ENCODE assay signal across 18 cellular contexts in genomic region chr9:130198501-130199179, GRCh38. TPM values are rescaled to one million over a fixed set of nuclear protein-coding genes. Genes with fewer than 3 reads are reported as not detected.
DNase-seq lines count a peak whose midpoint lies in the region; ATAC-seq and TF ChIP-seq lines count a peak whose summit lies in the region.
"Had no signal": no experiment of that assay in that cellular context is flagged by ENCODE, and none has a peak within 500 bp of the region (broad histone marks: within the 10 kb centered on the region; RNA-seq: fewer than 3 reads in every experiment).

No MANE protein-coding gene starts in this region.

- H3K4me3 Mint-ChIP-seq in H9: no peak overlapping the region
- H3K4me3 Mint-ChIP-seq in WTC11: no peak overlapping the region
- no peak overlapping the region for H3K4me3 Mint-ChIP-seq in CD4-positive, alpha-beta memory T cell
- H3K4me3 Mint-ChIP-seq: activated CD4-positive, alpha-beta T cell treated with anti-CD3 and anti-CD28 coated beads, Interleukin-2, amount 10 ng/mL, durations not matched to agents 24 days and 14 days; activated naive CD8-positive, alpha-beta T cell treated with anti-CD3 and anti-CD28 coated beads, Interleukin-2, amount 50 U/mL, for 24 hours; memory B cell had no signal

- H3K27ac Mint-ChIP-seq in H9 (peak overlapping the region in 2 of 3 experiments; percentile 19 to 29; a peak in 3 of 7 replicates), WTC11 (peak overlapping the region; percentile 45; the same call in 1 of the 2 replicates)
- peak overlapping the region in 2 of 7 donors; percentile 42 to 78 for H3K27ac Mint-ChIP-seq in CD4-positive, alpha-beta memory T cell
- H3K27ac Mint-ChIP-seq: activated CD4-positive, alpha-beta T cell treated with anti-CD3 and anti-CD28 coated beads, Interleukin-2, amount 10 ng/mL, durations not matched to agents 24 days and 14 days; activated naive CD8-positive, alpha-beta T cell treated with anti-CD3 and anti-CD28 coated beads, Interleukin-2, amount 50 U/mL, for 24 hours; memory B cell had no signal

- no peak overlapping the region for H3K56ac ChIP-seq in H9 (ENCODE audit: insufficient read length, low read depth, low read length)

- no peak for TF ChIP-seq EP300 in esophagus muscularis mucosa (IDR thresholded peaks at IDR 0.05)

- H4K91ac ChIP-seq in H9 (ENCODE audit: insufficient read length, low read depth, low read length): no peak overlapping the region

- H2BK12ac ChIP-seq in H9 (ENCODE audit: insufficient read length, low read depth, low read length): no peak overlapping the region

- H2BK5ac ChIP-seq in H9 (ENCODE audit: insufficient read length, low read length): no peak overlapping the region

- H4K20me1 ChIP-seq in H9 (ENCODE audit: control insufficient read depth, insufficient read depth, insufficient read length): no peaks in the 10 kb centered on the region

- H3T11ph ChIP-seq in H9 (ENCODE audit: low read length): no peak overlapping the region

- H3K9ac ChIP-seq in H9 (ENCODE audit: extremely low read depth, insufficient read length, low read length): no peak overlapping the region

- no peak overlapping the region for H3K14ac ChIP-seq in H9 (ENCODE audit: insufficient read depth, low read length)

- no peak overlapping the region for H3K18ac ChIP-seq in H9 (ENCODE audit: insufficient read length, low read depth, low read length)

- peaks cover 0 to 10% (median 2%) of the 10 kb centered on the region in 4 donors for H3K36me3 ChIP-seq in esophagus muscularis mucosa
- no peaks in the 10 kb centered on the region for H3K36me3 ChIP-seq in prostate gland
- no peaks in the 10 kb centered on the region for H3K36me3 ChIP-seq in CD4-positive, alpha-beta memory T cell (ENCODE audit: insufficient read depth, low read length)

- intact Hi-C loops in esophagus muscularis mucosa (cut with DNase I): no loop called here
- intact Hi-C loops in prostate gland (cut with DNase I): no loop called here
- intact Hi-C loops in CD4-positive, alpha-beta memory T cell (cut with micrococcal nuclease): no loop called here

- H3K9me3 ChIP-seq in H9 (ENCODE audit: control insufficient read depth, low read depth, low read length) (no peaks in the 10 kb centered on the region), esophagus muscularis mucosa (no peaks in the 10 kb centered on the region), prostate gland (no peaks in the 10 kb centered on the region)
- H3K9me3 ChIP-seq in CD4-positive, alpha-beta memory T cell (ENCODE audit: control insufficient read depth in 1 of 2, low read length in 2 of 2): no peaks in the 10 kb centered on the region
- H3K9me3 ChIP-seq: psoas muscle had no signal

- H3K27me3 ChIP-seq in H9 (ENCODE audit: insufficient read depth, low read length): no peaks in the 10 kb centered on the region
- H3K27me3 ChIP-seq in esophagus muscularis mucosa: no peaks in the 10 kb centered on the region
- H3K27me3 ChIP-seq in prostate gland (replicated peaks; ENCODE audit: insufficient read depth): no peaks in the 10 kb centered on the region
- no peaks in the 10 kb centered on the region for H3K27me3 ChIP-seq in CD4-positive, alpha-beta memory T cell (ENCODE audit: insufficient read depth, low read length)

- CTCF ChIA-PET in WTC11 (lab: Charles Lee): interaction anchor here (0.5 kb wide), 1 partner anchor 24 kb away, joined by 3 read pairs; no protein-coding TSS in a partner anchor
- CTCF ChIA-PET in CD4-positive, alpha-beta memory T cell (lab: Charles Lee; ENCODE audit: partially characterized antibody): interaction anchor here (1.5 kb wide), 1 partner anchor 92 kb away, joined by 6 read pairs; no protein-coding TSS in a partner anchor

- no peaks in the 10 kb centered on the region for H3K9me3 Mint-ChIP-seq in H9
- no peaks in the 10 kb centered on the region for H3K9me3 Mint-ChIP-seq in WTC11
- no peaks in the 10 kb centered on the region for H3K9me3 Mint-ChIP-seq in CD4-positive, alpha-beta memory T cell
- H3K9me3 Mint-ChIP-seq: activated CD4-positive, alpha-beta T cell treated with anti-CD3 and anti-CD28 coated beads, Interleukin-2, amount 10 ng/mL, durations not matched to agents 24 days and 14 days; activated naive CD8-positive, alpha-beta T cell treated with anti-CD3 and anti-CD28 coated beads, Interleukin-2, amount 50 U/mL, for 24 hours; memory B cell had no signal

- H3K23me2 ChIP-seq in H9 (ENCODE audit: insufficient read length, low read depth, low read length, poor library complexity, severe bottlenecking): no peaks in the 10 kb centered on the region

- no CpG with 5 or more reads among the region's 12 CpGs for WGBS in H9 (ENCODE audit: extremely low coverage, insufficient read length, low lambda C conversion rate)
- 60% methylated on average over 7 of the region's 12 CpGs for WGBS in esophagus muscularis mucosa
- 64% methylated on average over 12 of the region's 12 CpGs for WGBS in prostate gland

- TF ChIP-seq CTCF in H9 (conservative IDR thresholded peaks at IDR 0.05) (no peak), WTC11 (IDR thresholded peaks at IDR 0.05) (no peak), esophagus muscularis mucosa (IDR thresholded peaks at IDR 0.05) (no peak), prostate gland (IDR thresholded peaks at IDR 0.05) (no peak)

- H3K27me3 Mint-ChIP-seq in H9 (ENCODE audit: low read depth): no peaks in the 10 kb centered on the region; the same call in none of the 2 replicates
- no peaks in the 10 kb centered on the region; the same call in 1 of the 2 replicates for H3K27me3 Mint-ChIP-seq in WTC11 (ENCODE audit: low read depth)
- H3K27me3 Mint-ChIP-seq in CD4-positive, alpha-beta memory T cell: no peaks in the 10 kb centered on the region
- H3K27me3 Mint-ChIP-seq: activated CD4-positive, alpha-beta T cell treated with anti-CD3 and anti-CD28 coated beads, Interleukin-2, amount 10 ng/mL, durations not matched to agents 24 days and 14 days; activated naive CD8-positive, alpha-beta T cell treated with anti-CD3 and anti-CD28 coated beads, Interleukin-2, amount 50 U/mL, for 24 hours had no signal

- H4K8ac ChIP-seq in H9 (replicated peaks; ENCODE audit: insufficient read length, low read depth, low read length): no peak overlapping the region

- POLR2A ChIA-PET in WTC11 (lab: Charles Lee): interaction anchor here (0.7 kb wide), 1 partner anchor 1489 kb away, joined by 3 read pairs; no protein-coding TSS in a partner anchor
- POLR2A ChIA-PET in CD4-positive, alpha-beta memory T cell (lab: Charles Lee; ENCODE audit: partially characterized antibody): no interaction called here

- H2BK15ac ChIP-seq in H9 (ENCODE audit: low read depth, low read length): no peak overlapping the region

- peaks cover 2% of the 10 kb centered on the region; the same call in 1 of the 2 replicates for H3K79me2 ChIP-seq in H9 (ENCODE audit: insufficient read depth, low read length)

- DNase-seq in H9 (no peak), WTC11 (ENCODE audit: low spot score) (no peak), esophagus muscularis mucosa (ENCODE audit: extremely low spot score) (no peak), prostate gland (ENCODE audit: low spot score) (no peak), 8988T (no peak), NCI-H345 treated with DMSO at 0.1 percent for 48 hours (lab: John Stamatoyannopoulos, UW; ENCODE audit: unreplicated experiment) (no peak), NCI-H1417 treated with DMSO at 0.1 percent for 48 hours (lab: John Stamatoyannopoulos, UW) (no peak)
- no peak for DNase-seq in CD4-positive, alpha-beta memory T cell
- DNase-seq: activated CD4-positive, alpha-beta T cell treated with anti-CD3 and anti-CD28 coated beads, Interleukin-2, amount 10 ng/mL, durations not matched to agents 24 days and 14 days; activated naive CD8-positive, alpha-beta T cell treated with anti-CD3 and anti-CD28 coated beads, Interleukin-2, amount 50 U/mL, for 24 hours; cerebellar nuclear complex; HCEC 1CT; islet precursor cell; NCI-H187 treated with DMSO at 0.1 percent for 48 hours; psoas muscle; stimulated activated CD4-positive, alpha-beta T cell treated with anti-CD3 and anti-CD28 coated beads, Interleukin-4, amount 100 ng/mL, for 24 hours had no signal

- H3K4me1 ChIP-seq in H9 (ENCODE audit: insufficient read depth, low read length) (no peaks in the 10 kb centered on the region), esophagus muscularis mucosa (peaks cover 17 to 88% (median 86%) of the 10 kb centered on the region in 4 donors), prostate gland (replicated peaks) (no peaks in the 10 kb centered on the region)
- H3K4me1 ChIP-seq in CD4-positive, alpha-beta memory T cell (ENCODE audit: insufficient read depth, low read length): no peaks in the 10 kb centered on the region
- H3K4me1 ChIP-seq: psoas muscle had no signal

- H3K4me1 Mint-ChIP-seq in H9 (peaks cover 21 to 22% of the 10 kb centered on the region in 2 experiments), WTC11 (peaks cover 17% of the 10 kb centered on the region)
- H3K4me1 Mint-ChIP-seq in CD4-positive, alpha-beta memory T cell: no peaks in the 10 kb centered on the region
- H3K4me1 Mint-ChIP-seq: activated CD4-positive, alpha-beta T cell treated with anti-CD3 and anti-CD28 coated beads, Interleukin-2, amount 10 ng/mL, durations not matched to agents 24 days and 14 days; activated naive CD8-positive, alpha-beta T cell treated with anti-CD3 and anti-CD28 coated beads, Interleukin-2, amount 50 U/mL, for 24 hours; memory B cell had no signal

- H3K4me3 ChIP-seq in esophagus muscularis mucosa (no peak overlapping the region), prostate gland (no peak overlapping the region)
- no peak overlapping the region for H3K4me3 ChIP-seq in CD4-positive, alpha-beta memory T cell (ENCODE audit: low read length in 2 of 2)
- H3K4me3 ChIP-seq: psoas muscle, smooth muscle cell had no signal

- H2BK20ac ChIP-seq in H9 (ENCODE audit: low read depth, low read length, poor library complexity, severe bottlenecking): no peak overlapping the region

- no peak overlapping the region for H3K4ac ChIP-seq in H9 (ENCODE audit: low read depth, low read length)

- peaks cover 4% of the 10 kb centered on the region for H3K79me1 ChIP-seq in H9 (ENCODE audit: insufficient read depth, low read depth, low read length, poor library complexity, severe bottlenecking)

- TF ChIP-seq POLR2A in esophagus muscularis mucosa (IDR thresholded peaks at IDR 0.05; ENCODE audit: low read depth) (no peak), prostate gland (IDR thresholded peaks at IDR 0.05) (no peak)

- peaks cover 0 to 2% (median 0%) of the 10 kb centered on the region in 3 experiments; a peak in 2 of 7 replicates for H3K36me3 Mint-ChIP-seq in H9 (ENCODE audit: insufficient read depth in 1 of 3, low read depth in 3 of 3)
- H3K36me3 Mint-ChIP-seq in WTC11: no peaks in the 10 kb centered on the region
- no peaks in the 10 kb centered on the region for H3K36me3 Mint-ChIP-seq in CD4-positive, alpha-beta memory T cell
- H3K36me3 Mint-ChIP-seq: memory B cell had no signal

- no peak overlapping the region for H2AK5ac ChIP-seq in H9 (ENCODE audit: insufficient read length, low read length)

- H2BK120ac ChIP-seq in H9 (ENCODE audit: low read depth, low read length, poor library complexity, severe bottlenecking): no peak overlapping the region

- H3K23ac ChIP-seq in H9 (ENCODE audit: insufficient read length, low read depth, low read length): no peak overlapping the region

- H2AFZ ChIP-seq in H9 (ENCODE audit: low read length): no peak overlapping the region

- no peak for ATAC-seq in WTC11
- ATAC-seq: activated naive CD8-positive, alpha-beta T cell treated with anti-CD3 and anti-CD28 coated beads, Interleukin-2, amount 50 U/mL, for 24 hours; psoas muscle had no signal

- H3K4me2 ChIP-seq in H9 (ENCODE audit: insufficient read depth, insufficient read length, low read length): no peak overlapping the region
- H3K4me2 ChIP-seq: smooth muscle cell had no signal

- no peak overlapping the region for H4K5ac ChIP-seq in H9 (ENCODE audit: insufficient read length, low read depth, low read length)

- H3K27ac ChIP-seq in H9 (ENCODE audit: insufficient read length, low read depth, low read length) (no peak overlapping the region), esophagus muscularis mucosa (replicated peaks in 1 of 4) (peak overlapping the region; percentile 95 to 97 (median 96)), prostate gland (peak overlapping the region; percentile 55 to 69)
- no peak overlapping the region for H3K27ac ChIP-seq in CD4-positive, alpha-beta memory T cell (ENCODE audit: low read depth, low read length)
- H3K27ac ChIP-seq: psoas muscle had no signal

RNA-seq across cellular contexts. Expression of gene NCS1, which starts 26.4 kb away (rescaled TPM):
- total RNA-seq in H9 (2021): 35.0 and 38.1 TPM in 2 replicates
- 31.8 to 32.6 TPM (median 32.4 TPM) in 3 replicates for total RNA-seq in WTC11 (2021)
- 100 to 1,000 TPM; 100 to 206 (median 122) TPM for total RNA-seq in esophagus muscularis mucosa
- total RNA-seq in prostate gland: 10 to 100 TPM; 19.1 to 28.5 TPM
- total RNA-seq in CD4-positive, alpha-beta memory T cell: under 1 TPM; 0.64 to 0.90 TPM
- polyA plus RNA-seq in CD4-positive, alpha-beta memory T cell: not detected

Comparison
In these comparisons a context has a peak if more than half of its experiments do, and no peak if none do; other contexts are left out.
1. H3K27ac ChIP-seq: peak in esophagus muscularis mucosa (4 of 4) and prostate gland (2 of 2); none in H9 (single experiment) and CD4-positive, alpha-beta memory T cell (single experiment).
2. RNA of gene NCS1, which starts 26.4 kb away (total RNA-seq): 100 to 206 TPM in esophagus muscularis mucosa, 35.0 to 38.1 TPM in H9, 31.8 to 32.6 TPM in WTC11 and 19.1 to 28.5 TPM in prostate gland; 0.64 to 0.90 TPM in CD4-positive, alpha-beta memory T cell; every median in the first group is over 10 times any median in the second.